In the genomic region with DNA sequence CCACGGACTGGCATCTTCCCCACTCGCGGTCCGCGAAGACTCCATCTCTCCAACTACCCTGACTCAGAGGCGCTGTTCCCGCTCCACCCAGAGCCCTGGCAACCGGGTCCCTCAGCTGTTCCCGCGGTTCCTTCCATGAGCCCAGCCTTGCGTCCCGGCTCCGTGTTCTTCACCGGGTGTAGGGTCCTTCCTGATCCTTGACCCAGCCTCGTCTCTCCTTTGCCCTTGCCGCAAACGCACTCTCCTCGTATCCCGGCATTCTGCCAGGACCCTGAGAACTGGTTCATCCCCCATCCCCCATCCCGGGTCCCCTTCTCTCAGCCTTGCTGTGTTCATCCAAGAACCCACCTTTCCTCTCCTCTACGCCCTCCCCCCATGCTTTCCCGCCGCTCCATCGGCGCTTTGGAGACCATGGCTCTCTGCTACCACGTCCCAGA, we compare ENCODE assay signal across 10 cellular contexts. TPM values are rescaled to one million over a fixed set of nuclear protein-coding genes. Genes with fewer than 3 reads are reported as not detected.
DNase-seq lines count a peak whose midpoint lies in the region; ATAC-seq, FAIRE-seq and TF ChIP-seq lines count a peak whose summit lies in the region.
"Had no signal": no experiment of that assay in that cellular context is flagged by ENCODE, and none has a peak within 500 bp of the region (broad histone marks: within the 10 kb centered on the region; RNA-seq: fewer than 3 reads in every experiment).

No MANE protein-coding gene starts in this region.

- no peak for DNase-seq in T-helper 1 cell
- DNase-seq in RPMI8226 = peak; percentile 54
- DNase-seq in esophagus muscularis mucosa (ENCODE audit: extremely low spot score) = no peak
- DNase-seq in smooth muscle cell (lab: John Stamatoyannopoulos, UW; ENCODE audit: unreplicated experiment) = no peak
- no peak for DNase-seq in NCI-H226
- no peak for DNase-seq in pancreas
- DNase-seq: DND-41, NCI-H2081 treated with DMSO at 0.1 percent for 48 hours had no signal

- 1% methylated on average over 26 of the region's 26 CpGs for WGBS in esophagus muscularis mucosa
- 4% methylated on average over 22 of the region's 26 CpGs for WGBS in smooth muscle cell (ENCODE audit: low lambda C conversion rate)
- 1 to 2% methylated on average over 26 of the region's 26 CpGs for WGBS in pancreas, 2 donors

- H3K4me3 Mint-ChIP-seq in T-helper 1 cell treated with Interleukin-12 subunit alpha and Interleukin-12 subunit beta and Interleukin-4 antibody, amounts not matched to agents 30 μg/mL and 1 μg/mL, for 36 hours = peak overlapping the region; percentile 81

- peaks cover 72 to 99% (median 87%) of the 10 kb centered on the region in 4 donors for H3K4me1 ChIP-seq in esophagus muscularis mucosa
- peaks cover 37% of the 10 kb centered on the region for H3K4me1 ChIP-seq in smooth muscle cell (ENCODE audit: low read depth)
- H3K4me1 ChIP-seq in pancreas = peaks cover 11 to 26% (median 13%) of the 10 kb centered on the region in 3 donors

- no peaks in the 10 kb centered on the region for H3K9me3 Mint-ChIP-seq in T-helper 1 cell treated with Interleukin-12 subunit alpha and Interleukin-12 subunit beta and Interleukin-4 antibody, amounts not matched to agents 30 μg/mL and 1 μg/mL, for 36 hours

- peaks cover 48% of the 10 kb centered on the region for H3K4me1 Mint-ChIP-seq in T-helper 1 cell treated with Interleukin-12 subunit alpha and Interleukin-12 subunit beta and Interleukin-4 antibody, amounts not matched to agents 30 μg/mL and 1 μg/mL, for 36 hours (ENCODE audit: low read depth)

- intact Hi-C loops in esophagus muscularis mucosa (cut with DNase I) (no loop called here), pancreas (cut with DNase I) (no loop called here)

- TF ChIP-seq POLR2A in esophagus muscularis mucosa (IDR thresholded peaks at IDR 0.05; ENCODE audit: low read depth) = no peak

- H3K9me3 ChIP-seq in esophagus muscularis mucosa (no peaks in the 10 kb centered on the region), smooth muscle cell (replicated peaks; ENCODE audit: low read depth) (no peaks in the 10 kb centered on the region), pancreas (no peaks in the 10 kb centered on the region)

- H3K4me3 ChIP-seq in esophagus muscularis mucosa = peak overlapping the region; percentile 39 to 60 (median 47)
- peak overlapping the region; percentile 41 for H3K4me3 ChIP-seq in smooth muscle cell
- H3K4me3 ChIP-seq in pancreas = peak overlapping the region in 1 of 4 donors; percentile 48

- no peaks in the 10 kb centered on the region for H4K20me1 ChIP-seq in smooth muscle cell (ENCODE audit: low read depth)

- H3F3A ChIP-seq in smooth muscle cell (ENCODE audit: low read depth) = no peaks in the 10 kb centered on the region

- peaks cover 16 to 98% (median 85%) of the 10 kb centered on the region in 4 donors for H3K27me3 ChIP-seq in esophagus muscularis mucosa
- peaks cover 90% of the 10 kb centered on the region for H3K27me3 ChIP-seq in smooth muscle cell (ENCODE audit: low read depth)
- peaks cover 0 to 43% (median 11%) of the 10 kb centered on the region in 4 donors for H3K27me3 ChIP-seq in pancreas

- H3K4me2 ChIP-seq in smooth muscle cell = peak overlapping the region; percentile 89

- H3K9ac ChIP-seq in smooth muscle cell (ENCODE audit: low read depth) = no peak overlapping the region

- H3K36me3 Mint-ChIP-seq in T-helper 1 cell treated with Interleukin-12 subunit alpha and Interleukin-12 subunit beta and Interleukin-4 antibody, amounts not matched to agents 30 μg/mL and 1 μg/mL, for 36 hours (ENCODE audit: low read depth) = peaks cover 11% of the 10 kb centered on the region

- no peaks in the 10 kb centered on the region for H3K79me2 ChIP-seq in smooth muscle cell (ENCODE audit: low read depth)

- peaks cover 75% of the 10 kb centered on the region for H3K27me3 Mint-ChIP-seq in T-helper 1 cell treated with Interleukin-12 subunit alpha and Interleukin-12 subunit beta and Interleukin-4 antibody, amounts not matched to agents 30 μg/mL and 1 μg/mL, for 36 hours (ENCODE audit: low read depth)

- H3K36me3 ChIP-seq in esophagus muscularis mucosa = peaks cover 0 to 7% (median 2%) of the 10 kb centered on the region in 4 donors
- no peaks in the 10 kb centered on the region for H3K36me3 ChIP-seq in smooth muscle cell (ENCODE audit: low read depth)
- H3K36me3 ChIP-seq in pancreas = no peaks in the 10 kb centered on the region

- no peak overlapping the region for H3K27ac ChIP-seq in esophagus muscularis mucosa (replicated peaks in 1 of 4)
- no peak overlapping the region for H3K27ac ChIP-seq in smooth muscle cell (ENCODE audit: low read depth)
- no peak overlapping the region for H3K27ac ChIP-seq in pancreas

- no peak for ATAC-seq in HG02642 (IDR thresholded peaks at IDR 0.05; ENCODE audit: poor library complexity, unreplicated experiment)
- no peak for ATAC-seq in pancreas

- FAIRE-seq in pancreas (lab: Jason Lieb, UNC) = no peak

- H3K27ac Mint-ChIP-seq in T-helper 1 cell treated with Interleukin-12 subunit alpha and Interleukin-12 subunit beta and Interleukin-4 antibody, amounts not matched to agents 30 μg/mL and 1 μg/mL, for 36 hours = peak overlapping the region; percentile 84

- H2AFZ ChIP-seq in smooth muscle cell (ENCODE audit: low read depth) = no peak overlapping the region

- TF ChIP-seq CTCF in esophagus muscularis mucosa (IDR thresholded peaks at IDR 0.05) (no peak), smooth muscle cell (IDR thresholded peaks at IDR 0.05; ENCODE audit: borderline replicate concordance, insufficient read depth, poor library complexity, severe bottlenecking) (no peak), pancreas (IDR thresholded peaks at IDR 0.05) (no peak)

- no peak for TF ChIP-seq EP300 in esophagus muscularis mucosa (IDR thresholded peaks at IDR 0.05)

RNA-seq across cellular contexts. Expression of a gene that starts 0.7 kb away (rescaled TPM):
- total RNA-seq in esophagus muscularis mucosa (under 1 TPM; 0.23 to 0.45 (median 0.37) TPM), smooth muscle cell (1.9 and 4.0 TPM in 2 replicates), pancreas (under 1 TPM in 5 of 6 donors, not detected in 1; 0.08 to 0.22 (median 0.17) TPM)
- polyA plus RNA-seq in smooth muscle cell (4.4 and 6.4 TPM in 2 replicates), pancreas (under 1 TPM; 0.26 to 0.30 TPM)

RNA-seq across cellular contexts. Expression of a gene that starts 3.7 kb away (rescaled TPM):
- total RNA-seq in esophagus muscularis mucosa = under 1 TPM in 3 of 4 donors, not detected in 1; 0.29 to 0.78 (median 0.66) TPM
- 0.90 and 1.9 TPM in 2 replicates for total RNA-seq in smooth muscle cell
- polyA plus RNA-seq in smooth muscle cell = 2.2 and 3.4 TPM in 2 replicates
- total RNA-seq in pancreas = under 1 TPM in 5 of 6 donors, not detected in 1; 0.13 to 0.56 (median 0.20) TPM
- under 1 TPM in 1 of 2 donors, not detected in 1; 0.27 TPM for polyA plus RNA-seq in pancreas

RNA-seq across cellular contexts. Expression of a gene that starts 19.2 kb away (rescaled TPM):
- total RNA-seq in esophagus muscularis mucosa = 1 to 10 TPM in 3 of 4 donors, under 1 TPM in 1; 0.58 to 1.2 (median 1.2) TPM
- 2.9 TPM in 1 of 2 replicates, not detected in the other for total RNA-seq in smooth muscle cell
- polyA plus RNA-seq in smooth muscle cell = 4.8 and 6.1 TPM in 2 replicates
- total RNA-seq in pancreas = 1 to 10 TPM in 4 of 6 donors, under 1 TPM in 2; 0.91 to 3.0 (median 1.5) TPM
- 10 to 100 TPM; 37.6 to 44.0 TPM for polyA plus RNA-seq in pancreas

RNA-seq across cellular contexts. Expression of a gene that starts 19.5 kb away (rescaled TPM):
- 10 to 100 TPM; 15.8 to 63.5 (median 18.4) TPM for total RNA-seq in esophagus muscularis mucosa
- 4.6 and 10.4 TPM in 2 replicates for total RNA-seq in smooth muscle cell
- polyA plus RNA-seq in smooth muscle cell = 9.2 and 9.7 TPM in 2 replicates
- 10 to 100 TPM in 2 of 6 donors, 1 to 10 TPM in 4; 2.2 to 32.4 (median 5.7) TPM for total RNA-seq in pancreas
- 10 to 100 TPM in 1 of 2 donors, 1 to 10 TPM in 1; 7.2 to 13.5 TPM for polyA plus RNA-seq in pancreas

RNA-seq across cellular contexts. Expression of a gene that starts 25.4 kb away (rescaled TPM):
- total RNA-seq in esophagus muscularis mucosa = 10 to 100 TPM; 16.6 to 29.6 (median 26.5) TPM
- 7.6 and 15.3 TPM in 2 replicates for total RNA-seq in smooth muscle cell
- 39.1 and 46.0 TPM in 2 replicates for polyA plus RNA-seq in smooth muscle cell
- total RNA-seq in pancreas = 10 to 100 TPM in 2 of 6 donors, 1 to 10 TPM in 4; 5.5 to 10.9 (median 8.7) TPM
- polyA plus RNA-seq in pancreas = 10 to 100 TPM; 25.0 to 30.3 TPM
